In the genomic region with DNA sequence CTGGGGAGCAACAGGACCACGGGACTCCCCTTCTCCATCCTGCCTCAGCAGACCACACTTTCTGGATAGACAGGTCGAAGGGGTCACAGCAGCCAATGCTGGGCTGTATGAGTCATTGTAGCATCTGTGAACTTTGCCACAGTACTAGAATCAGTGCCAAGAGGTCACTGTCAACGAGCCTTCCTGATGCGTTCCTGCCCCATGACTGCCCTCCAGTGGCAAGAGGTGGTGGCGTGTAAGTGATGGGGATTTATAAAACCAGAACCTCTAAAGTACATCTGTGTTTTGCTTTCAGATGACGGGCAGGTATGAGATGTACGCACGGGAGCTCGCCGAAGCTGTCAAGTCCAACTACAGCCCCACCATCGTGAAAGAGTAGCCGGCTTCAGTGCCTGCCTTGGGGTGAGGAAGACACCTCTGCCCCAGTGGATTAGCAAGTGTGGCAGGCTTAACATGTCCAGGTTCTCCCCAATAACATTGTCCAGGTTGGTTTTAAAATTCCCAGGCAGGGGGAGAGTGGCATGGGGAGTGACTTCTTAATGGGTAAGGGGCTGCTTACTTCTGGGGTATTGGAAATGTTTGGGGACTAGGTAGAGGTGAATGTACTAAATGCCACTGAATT, we compare ENCODE assay signal across 1 cellular context.
TF ChIP-seq lines count a peak whose summit lies in the region.

No MANE protein-coding gene starts in this region.

TF ChIP-seq in SK-N-SH, 30 proteins besides CTCF, POLR2A, EP300 and RAD21 (continued from another document):
- 0 out of 2 replicates have a peak, but pooled peaks have one; percentile 25 for TF ChIP-seq RXRA (IDR thresholded peaks at IDR 0.05; ENCODE audit: borderline replicate concordance, low read depth)
- TF ChIP-seq FOXJ3 (CRISPR knock-in tag; IDR thresholded peaks at IDR 0.05): no peak
- no peak for TF ChIP-seq CHD2 (IDR thresholded peaks at IDR 0.05; ENCODE audit: low read length, partially characterized antibody)
- no peak for TF ChIP-seq TAF1 (IDR thresholded peaks at IDR 0.05; ENCODE audit: borderline replicate concordance, low read depth, low read length)
- TF ChIP-seq SIN3A (IDR thresholded peaks at IDR 0.05; ENCODE audit: borderline replicate concordance, low read depth, low read length): peak; percentile 69; the same call in 1 of the 2 replicates
- TF ChIP-seq RCOR1 (IDR thresholded peaks at IDR 0.05; ENCODE audit: low read length): no peak
- TF ChIP-seq FOSL2 (IDR thresholded peaks at IDR 0.05; ENCODE audit: borderline replicate concordance, low read depth): no peak
- TF ChIP-seq TEAD4 (IDR thresholded peaks at IDR 0.05; ENCODE audit: borderline replicate concordance, insufficient read depth): no peak
- TF ChIP-seq, protein P1, sequence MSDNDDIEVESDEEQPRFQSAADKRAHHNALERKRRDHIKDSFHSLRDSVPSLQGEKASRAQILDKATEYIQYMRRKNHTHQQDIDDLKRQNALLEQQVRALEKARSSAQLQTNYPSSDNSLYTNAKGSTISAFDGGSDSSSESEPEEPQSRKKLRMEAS (IDR thresholded peaks at IDR 0.05; ENCODE audit: low read depth): no peak
- TF ChIP-seq RFX5 (IDR thresholded peaks at IDR 0.05; ENCODE audit: low read length): no peak
- no peak for TF ChIP-seq GATA2 (CRISPR knock-in tag; IDR thresholded peaks at IDR 0.05)
- TF ChIP-seq ZBTB33 (IDR thresholded peaks at IDR 0.05; ENCODE audit: borderline replicate concordance, low read depth): no peak
- TF ChIP-seq, protein P2, sequence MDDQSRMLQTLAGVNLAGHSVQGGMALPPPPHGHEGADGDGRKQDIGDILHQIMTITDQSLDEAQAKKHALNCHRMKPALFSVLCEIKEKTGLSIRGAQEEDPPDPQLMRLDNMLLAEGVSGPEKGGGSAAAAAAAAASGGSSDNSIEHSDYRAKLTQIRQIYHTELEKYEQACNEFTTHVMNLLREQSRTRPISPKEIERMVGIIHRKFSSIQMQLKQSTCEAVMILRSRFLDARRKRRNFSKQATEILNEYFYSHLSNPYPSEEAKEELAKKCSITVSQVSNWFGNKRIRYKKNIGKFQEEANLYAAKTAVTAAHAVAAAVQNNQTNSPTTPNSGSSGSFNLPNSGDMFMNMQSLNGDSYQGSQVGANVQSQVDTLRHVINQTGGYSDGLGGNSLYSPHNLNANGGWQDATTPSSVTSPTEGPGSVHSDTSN (IDR thresholded peaks at IDR 0.05): no peak
- peak; percentile 15; the same call in 1 of the 2 replicates for TF ChIP-seq TCF12 (IDR thresholded peaks at IDR 0.05)
- no peak for TF ChIP-seq YY1 (IDR thresholded peaks at IDR 0.05; ENCODE audit: low read depth)
- TF ChIP-seq ELF1 (IDR thresholded peaks at IDR 0.05): no peak
- peak; percentile 81 for TF ChIP-seq SMC3 (IDR thresholded peaks at IDR 0.05; ENCODE audit: low read depth, low read length)
- no peak for TF ChIP-seq MEF2A (IDR thresholded peaks at IDR 0.05; ENCODE audit: borderline replicate concordance, low read depth)
- no peak for TF ChIP-seq NRF1 (IDR thresholded peaks at IDR 0.05; ENCODE audit: low read depth, low read length)
- peak; percentile 50; the same call in 1 of the 2 replicates for TF ChIP-seq NFIC (IDR thresholded peaks at IDR 0.05; ENCODE audit: borderline replicate concordance)
- TF ChIP-seq FOXM1 (IDR thresholded peaks at IDR 0.05; ENCODE audit: low read depth): no peak
- TF ChIP-seq MXI1 (IDR thresholded peaks at IDR 0.05; ENCODE audit: low read depth, low read length): no peak
- no peak for TF ChIP-seq GABPA (IDR thresholded peaks at IDR 0.05; ENCODE audit: low read depth)
- TF ChIP-seq JUND (IDR thresholded peaks at IDR 0.05): no peak
- TF ChIP-seq, protein P3, sequence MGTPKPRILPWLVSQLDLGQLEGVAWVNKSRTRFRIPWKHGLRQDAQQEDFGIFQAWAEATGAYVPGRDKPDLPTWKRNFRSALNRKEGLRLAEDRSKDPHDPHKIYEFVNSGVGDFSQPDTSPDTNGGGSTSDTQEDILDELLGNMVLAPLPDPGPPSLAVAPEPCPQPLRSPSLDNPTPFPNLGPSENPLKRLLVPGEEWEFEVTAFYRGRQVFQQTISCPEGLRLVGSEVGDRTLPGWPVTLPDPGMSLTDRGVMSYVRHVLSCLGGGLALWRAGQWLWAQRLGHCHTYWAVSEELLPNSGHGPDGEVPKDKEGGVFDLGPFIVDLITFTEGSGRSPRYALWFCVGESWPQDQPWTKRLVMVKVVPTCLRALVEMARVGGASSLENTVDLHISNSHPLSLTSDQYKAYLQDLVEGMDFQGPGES (IDR thresholded peaks at IDR 0.05; ENCODE audit: low read depth, low read length): no peak
- TF ChIP-seq REST (IDR thresholded peaks at IDR 0.05; ENCODE audit: low read depth, low read length): no peak
- TF ChIP-seq USF2 (IDR thresholded peaks at IDR 0.05; ENCODE audit: borderline replicate concordance, low read depth, low read length): no peak
- TF ChIP-seq EZH2phosphoT487 (IDR thresholded peaks at IDR 0.05; ENCODE audit: borderline replicate concordance, low read depth): no peak
